17 cellular contexts compared by ENCODE assay signal in the genomic region with DNA sequence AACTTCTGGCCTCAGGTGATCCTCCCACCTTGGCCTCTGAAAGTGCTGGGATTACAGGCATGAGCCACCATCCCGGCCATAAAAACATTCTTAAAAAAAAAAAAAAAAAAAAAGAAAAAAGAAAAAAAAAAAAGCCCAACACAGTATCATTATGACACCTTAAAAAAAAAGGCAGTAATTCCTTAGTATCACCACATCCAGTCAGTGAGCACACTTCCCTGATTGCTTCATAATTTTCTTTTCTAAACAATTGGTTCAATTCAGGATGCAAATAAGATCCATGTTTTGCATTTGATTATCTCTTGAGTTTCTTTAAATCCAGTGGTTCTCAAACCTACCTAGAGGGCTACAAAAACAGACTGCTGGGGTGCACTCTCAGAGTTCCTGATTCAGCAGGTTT.
"Had no signal": no experiment of that assay in that cellular context is flagged by ENCODE, and none has a peak within 500 bp of the region (broad histone marks: within the 10 kb centered on the region; RNA-seq: fewer than 3 reads in every experiment).

No MANE protein-coding gene starts in this region.

- H3K27ac ChIP-seq: gastrocnemius medialis, heart right ventricle, left lung, pancreas, thoracic aorta had no signal

- FAIRE-seq: keratinocyte, pancreas had no signal

- H3K4me3 Mint-ChIP-seq: activated naive CD4-positive, alpha-beta T cell treated with anti-CD3 and anti-CD28 coated beads, Interleukin-2, amount 50 U/mL, for 24 hours; brain; nephron; stimulated activated naive CD8-positive, alpha-beta T cell treated with anti-CD3 and anti-CD28 coated beads, Interleukin-15, amount 100 ng/mL, for 72 hours; T-helper 1 cell treated with Interleukin-12 subunit alpha and Interleukin-12 subunit beta and Interleukin-4 antibody, amounts not matched to agents 30 μg/mL and 1 μg/mL, for 36 hours had no signal

- H3K27me3 ChIP-seq: gastrocnemius medialis, heart right ventricle, left lung, pancreas had no signal

- DNase-seq: activated CD4-positive, alpha-beta T cell treated with anti-CD3 and anti-CD28 coated beads for 48 hours; activated effector memory CD4-positive, alpha-beta T cell treated with Interleukin-2 at 50 U/mL for 16 hours; amygdala; gastrocnemius medialis; heart right ventricle; left lung; mesenchymal stem cell; pancreas; stimulated activated CD4-positive, alpha-beta T cell treated with anti-CD3 and anti-CD28 coated beads, Interleukin-15, amount 100 ng/mL, for 24 hours; stimulated activated CD4-positive, alpha-beta T cell treated with anti-CD3 and anti-CD28 coated beads, Interleukin-4, amount 100 ng/mL, for 24 hours; stimulated activated naive CD8-positive, alpha-beta T cell treated with anti-CD3 and anti-CD28 coated beads, Interleukin-15, amount 100 ng/mL, for 72 hours had no signal

- H3K27ac Mint-ChIP-seq: brain; nephron; stimulated activated naive CD8-positive, alpha-beta T cell treated with anti-CD3 and anti-CD28 coated beads, Interleukin-15, amount 100 ng/mL, for 72 hours; T-helper 1 cell treated with Interleukin-12 subunit alpha and Interleukin-12 subunit beta and Interleukin-4 antibody, amounts not matched to agents 30 μg/mL and 1 μg/mL, for 36 hours had no signal

- H3K4me3 ChIP-seq: gastrocnemius medialis, heart right ventricle, left lung, pancreas, thoracic aorta had no signal

- H3K4me1 ChIP-seq: left lung, pancreas had no signal

- ATAC-seq: gastrocnemius medialis; heart right ventricle; left lung; pancreas; stimulated activated naive CD8-positive, alpha-beta T cell treated with anti-CD3 and anti-CD28 coated beads, Interleukin-15, amount 100 ng/mL, for 72 hours had no signal

- H3K9me3 ChIP-seq: gastrocnemius medialis, heart right ventricle, left lung, pancreas, thoracic aorta had no signal

- H3K9me3 Mint-ChIP-seq: activated naive CD4-positive, alpha-beta T cell treated with anti-CD3 and anti-CD28 coated beads, Interleukin-2, amount 50 U/mL, for 24 hours; brain; nephron; stimulated activated naive CD8-positive, alpha-beta T cell treated with anti-CD3 and anti-CD28 coated beads, Interleukin-15, amount 100 ng/mL, for 72 hours; T-helper 1 cell treated with Interleukin-12 subunit alpha and Interleukin-12 subunit beta and Interleukin-4 antibody, amounts not matched to agents 30 μg/mL and 1 μg/mL, for 36 hours had no signal

- H3K4me1 Mint-ChIP-seq: brain had no signal

- H3K27me3 Mint-ChIP-seq: activated naive CD4-positive, alpha-beta T cell treated with anti-CD3 and anti-CD28 coated beads, Interleukin-2, amount 50 U/mL, for 24 hours; stimulated activated naive CD8-positive, alpha-beta T cell treated with anti-CD3 and anti-CD28 coated beads, Interleukin-15, amount 100 ng/mL, for 72 hours had no signal
